Comparison of ENCODE assay signal across 1 cellular context in the genomic region with DNA sequence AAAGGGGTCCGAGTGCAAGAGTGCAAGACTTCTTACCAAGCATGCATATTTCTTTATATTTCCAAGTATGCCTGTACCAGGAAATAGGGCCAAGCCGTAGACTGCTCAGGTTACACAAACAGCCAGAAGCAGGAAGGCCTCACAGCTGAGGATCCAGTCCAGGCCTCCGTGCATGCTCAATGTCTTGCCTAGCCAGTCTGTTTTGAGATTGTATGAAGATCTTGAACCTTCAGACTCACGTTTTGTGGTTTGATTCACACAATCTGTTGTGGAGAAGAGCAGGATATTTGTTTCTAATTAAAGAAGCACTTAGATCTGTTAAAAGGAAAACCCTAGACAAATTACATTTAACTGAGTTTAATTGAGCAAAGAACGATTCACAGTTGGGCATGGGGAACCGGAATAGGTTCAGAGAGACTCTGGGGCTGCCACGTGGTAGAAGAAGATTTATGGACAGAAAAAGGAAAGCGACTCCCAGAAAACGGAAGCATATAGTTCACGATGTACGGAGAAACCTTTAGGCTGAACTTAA.
TF ChIP-seq lines count a peak whose summit lies in the region.

No MANE protein-coding gene starts in this region.

TF ChIP-seq in HepG2, 621 proteins besides CTCF, POLR2A, EP300 and RAD21 (continued from another document and continues in another):
- TF ChIP-seq, protein P1, sequence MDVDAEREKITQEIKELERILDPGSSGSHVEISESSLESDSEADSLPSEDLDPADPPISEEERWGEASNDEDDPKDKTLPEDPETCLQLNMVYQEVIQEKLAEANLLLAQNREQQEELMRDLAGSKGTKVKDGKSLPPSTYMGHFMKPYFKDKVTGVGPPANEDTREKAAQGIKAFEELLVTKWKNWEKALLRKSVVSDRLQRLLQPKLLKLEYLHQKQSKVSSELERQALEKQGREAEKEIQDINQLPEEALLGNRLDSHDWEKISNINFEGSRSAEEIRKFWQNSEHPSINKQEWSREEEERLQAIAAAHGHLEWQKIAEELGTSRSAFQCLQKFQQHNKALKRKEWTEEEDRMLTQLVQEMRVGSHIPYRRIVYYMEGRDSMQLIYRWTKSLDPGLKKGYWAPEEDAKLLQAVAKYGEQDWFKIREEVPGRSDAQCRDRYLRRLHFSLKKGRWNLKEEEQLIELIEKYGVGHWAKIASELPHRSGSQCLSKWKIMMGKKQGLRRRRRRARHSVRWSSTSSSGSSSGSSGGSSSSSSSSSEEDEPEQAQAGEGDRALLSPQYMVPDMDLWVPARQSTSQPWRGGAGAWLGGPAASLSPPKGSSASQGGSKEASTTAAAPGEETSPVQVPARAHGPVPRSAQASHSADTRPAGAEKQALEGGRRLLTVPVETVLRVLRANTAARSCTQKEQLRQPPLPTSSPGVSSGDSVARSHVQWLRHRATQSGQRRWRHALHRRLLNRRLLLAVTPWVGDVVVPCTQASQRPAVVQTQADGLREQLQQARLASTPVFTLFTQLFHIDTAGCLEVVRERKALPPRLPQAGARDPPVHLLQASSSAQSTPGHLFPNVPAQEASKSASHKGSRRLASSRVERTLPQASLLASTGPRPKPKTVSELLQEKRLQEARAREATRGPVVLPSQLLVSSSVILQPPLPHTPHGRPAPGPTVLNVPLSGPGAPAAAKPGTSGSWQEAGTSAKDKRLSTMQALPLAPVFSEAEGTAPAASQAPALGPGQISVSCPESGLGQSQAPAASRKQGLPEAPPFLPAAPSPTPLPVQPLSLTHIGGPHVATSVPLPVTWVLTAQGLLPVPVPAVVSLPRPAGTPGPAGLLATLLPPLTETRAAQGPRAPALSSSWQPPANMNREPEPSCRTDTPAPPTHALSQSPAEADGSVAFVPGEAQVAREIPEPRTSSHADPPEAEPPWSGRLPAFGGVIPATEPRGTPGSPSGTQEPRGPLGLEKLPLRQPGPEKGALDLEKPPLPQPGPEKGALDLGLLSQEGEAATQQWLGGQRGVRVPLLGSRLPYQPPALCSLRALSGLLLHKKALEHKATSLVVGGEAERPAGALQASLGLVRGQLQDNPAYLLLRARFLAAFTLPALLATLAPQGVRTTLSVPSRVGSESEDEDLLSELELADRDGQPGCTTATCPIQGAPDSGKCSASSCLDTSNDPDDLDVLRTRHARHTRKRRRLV (CRISPR knock-in tag; IDR thresholded peaks at IDR 0.05), result 0 out of 2 replicates have a peak, but pooled peaks have one; percentile 63
- TF ChIP-seq, protein P2, sequence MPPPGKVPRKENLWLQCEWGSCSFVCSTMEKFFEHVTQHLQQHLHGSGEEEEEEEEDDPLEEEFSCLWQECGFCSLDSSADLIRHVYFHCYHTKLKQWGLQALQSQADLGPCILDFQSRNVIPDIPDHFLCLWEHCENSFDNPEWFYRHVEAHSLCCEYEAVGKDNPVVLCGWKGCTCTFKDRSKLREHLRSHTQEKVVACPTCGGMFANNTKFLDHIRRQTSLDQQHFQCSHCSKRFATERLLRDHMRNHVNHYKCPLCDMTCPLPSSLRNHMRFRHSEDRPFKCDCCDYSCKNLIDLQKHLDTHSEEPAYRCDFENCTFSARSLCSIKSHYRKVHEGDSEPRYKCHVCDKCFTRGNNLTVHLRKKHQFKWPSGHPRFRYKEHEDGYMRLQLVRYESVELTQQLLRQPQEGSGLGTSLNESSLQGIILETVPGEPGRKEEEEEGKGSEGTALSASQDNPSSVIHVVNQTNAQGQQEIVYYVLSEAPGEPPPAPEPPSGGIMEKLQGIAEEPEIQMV (CRISPR knock-in tag; IDR thresholded peaks at IDR 0.05; ENCODE audit: low read depth), result no peak
- TF ChIP-seq ZFX (CRISPR knock-in tag; IDR thresholded peaks at IDR 0.05; ENCODE audit: low read depth) (peak; percentile 77), HOXA5 (CRISPR knock-in tag; IDR thresholded peaks at IDR 0.05) (no peak), ZNF713 (CRISPR knock-in tag; IDR thresholded peaks at IDR 0.05) (no peak), ZFP1 (CRISPR knock-in tag; IDR thresholded peaks at IDR 0.05) (no peak), ZNF143 (CRISPR knock-in tag; IDR thresholded peaks at IDR 0.05) (no peak), XRCC5 (optimal IDR thresholded peaks at IDR 0.05; ENCODE audit: low read length) (no peak), ZNF598 (CRISPR knock-in tag; IDR thresholded peaks at IDR 0.05; ENCODE audit: borderline replicate concordance) (no peak), CHD4 (IDR thresholded peaks at IDR 0.05; ENCODE audit: borderline replicate concordance, low read length) (no peak), RXRB (CRISPR knock-in tag; IDR thresholded peaks at IDR 0.05; ENCODE audit: borderline replicate concordance) (peak; percentile 4; the same call in 1 of the 2 replicates), FOXJ3 (CRISPR knock-in tag; IDR thresholded peaks at IDR 0.05; ENCODE audit: borderline replicate concordance) (no peak), HOXA9 (CRISPR knock-in tag; IDR thresholded peaks at IDR 0.05; ENCODE audit: borderline replicate concordance) (no peak), ZFP37 (CRISPR knock-in tag; IDR thresholded peaks at IDR 0.05; ENCODE audit: borderline replicate concordance) (no peak), BCL6 (CRISPR knock-in tag; IDR thresholded peaks at IDR 0.05) (peak; percentile 28; the same call in 1 of the 2 replicates), HCFC1 (IDR thresholded peaks at IDR 0.05; ENCODE audit: low read depth, low read length) (no peak), TCF7 (IDR thresholded peaks at IDR 0.05; ENCODE audit: low read depth) (no peak), ZNF207 (IDR thresholded peaks at IDR 0.05; ENCODE audit: borderline replicate concordance) (no peak), ZNF18 (CRISPR knock-in tag; IDR thresholded peaks at IDR 0.05; ENCODE audit: insufficient replicate concordance) (no peak), PRPF4 (IDR thresholded peaks at IDR 0.05; ENCODE audit: low read depth, low read length, poor library complexity, severe bottlenecking) (no peak), ZZZ3 (CRISPR knock-in tag; IDR thresholded peaks at IDR 0.05; ENCODE audit: borderline replicate concordance) (no peak), MNT (IDR thresholded peaks at IDR 0.05) (no peak), SKI (IDR thresholded peaks at IDR 0.05; ENCODE audit: partially characterized antibody) (no peak), TEAD3 (CRISPR knock-in tag; optimal IDR thresholded peaks at IDR 0.05; ENCODE audit: borderline replicate concordance) (no peak), DBP (CRISPR knock-in tag; IDR thresholded peaks at IDR 0.05; ENCODE audit: not compliant biosample characterization) (no peak), MIER2 (CRISPR knock-in tag; IDR thresholded peaks at IDR 0.05) (no peak), MED13 (CRISPR knock-in tag; IDR thresholded peaks at IDR 0.05) (no peak), SP5 (CRISPR knock-in tag; IDR thresholded peaks at IDR 0.05; ENCODE audit: borderline replicate concordance, low read depth) (no peak), ZNF232 (CRISPR knock-in tag; IDR thresholded peaks at IDR 0.05; ENCODE audit: borderline replicate concordance) (no peak), NFE2 (CRISPR knock-in tag; IDR thresholded peaks at IDR 0.05) (no peak), REL (CRISPR knock-in tag; conservative IDR thresholded peaks at IDR 0.05) (no peak), HOXD1 (CRISPR knock-in tag; IDR thresholded peaks at IDR 0.05) (no peak)
- TF ChIP-seq, protein P3, sequence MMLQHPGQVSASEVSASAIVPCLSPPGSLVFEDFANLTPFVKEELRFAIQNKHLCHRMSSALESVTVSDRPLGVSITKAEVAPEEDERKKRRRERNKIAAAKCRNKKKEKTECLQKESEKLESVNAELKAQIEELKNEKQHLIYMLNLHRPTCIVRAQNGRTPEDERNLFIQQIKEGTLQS (CRISPR knock-in tag; IDR thresholded peaks at IDR 0.05), result no peak
- TF ChIP-seq, protein P4, sequence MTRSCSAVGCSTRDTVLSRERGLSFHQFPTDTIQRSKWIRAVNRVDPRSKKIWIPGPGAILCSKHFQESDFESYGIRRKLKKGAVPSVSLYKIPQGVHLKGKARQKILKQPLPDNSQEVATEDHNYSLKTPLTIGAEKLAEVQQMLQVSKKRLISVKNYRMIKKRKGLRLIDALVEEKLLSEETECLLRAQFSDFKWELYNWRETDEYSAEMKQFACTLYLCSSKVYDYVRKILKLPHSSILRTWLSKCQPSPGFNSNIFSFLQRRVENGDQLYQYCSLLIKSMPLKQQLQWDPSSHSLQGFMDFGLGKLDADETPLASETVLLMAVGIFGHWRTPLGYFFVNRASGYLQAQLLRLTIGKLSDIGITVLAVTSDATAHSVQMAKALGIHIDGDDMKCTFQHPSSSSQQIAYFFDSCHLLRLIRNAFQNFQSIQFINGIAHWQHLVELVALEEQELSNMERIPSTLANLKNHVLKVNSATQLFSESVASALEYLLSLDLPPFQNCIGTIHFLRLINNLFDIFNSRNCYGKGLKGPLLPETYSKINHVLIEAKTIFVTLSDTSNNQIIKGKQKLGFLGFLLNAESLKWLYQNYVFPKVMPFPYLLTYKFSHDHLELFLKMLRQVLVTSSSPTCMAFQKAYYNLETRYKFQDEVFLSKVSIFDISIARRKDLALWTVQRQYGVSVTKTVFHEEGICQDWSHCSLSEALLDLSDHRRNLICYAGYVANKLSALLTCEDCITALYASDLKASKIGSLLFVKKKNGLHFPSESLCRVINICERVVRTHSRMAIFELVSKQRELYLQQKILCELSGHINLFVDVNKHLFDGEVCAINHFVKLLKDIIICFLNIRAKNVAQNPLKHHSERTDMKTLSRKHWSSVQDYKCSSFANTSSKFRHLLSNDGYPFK (CRISPR knock-in tag; IDR thresholded peaks at IDR 0.05; ENCODE audit: borderline replicate concordance), result no peak
- TF ChIP-seq, protein P5, sequence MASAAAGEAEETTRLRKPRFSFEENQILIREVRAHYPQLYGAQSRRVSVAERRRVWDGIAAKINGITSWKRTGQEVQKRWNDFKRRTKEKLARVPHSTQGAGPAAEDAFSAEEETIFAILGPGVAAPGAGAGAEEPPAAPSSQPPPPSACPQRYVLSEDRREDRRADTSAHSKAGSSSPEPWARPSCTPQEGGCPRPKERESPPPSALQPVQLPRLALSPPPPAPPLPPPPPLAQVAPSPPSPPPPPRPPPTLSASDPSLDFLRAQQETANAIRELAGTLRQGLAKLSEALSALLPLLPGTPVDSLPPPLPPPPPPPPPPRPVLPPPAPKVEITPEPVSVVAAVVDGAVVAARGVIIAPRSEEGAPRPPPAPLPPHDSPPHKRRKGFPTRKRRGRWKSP (CRISPR knock-in tag; IDR thresholded peaks at IDR 0.05), result 0 out of 2 replicates have a peak, but pooled peaks have one; percentile 63
- TF ChIP-seq, protein P6, sequence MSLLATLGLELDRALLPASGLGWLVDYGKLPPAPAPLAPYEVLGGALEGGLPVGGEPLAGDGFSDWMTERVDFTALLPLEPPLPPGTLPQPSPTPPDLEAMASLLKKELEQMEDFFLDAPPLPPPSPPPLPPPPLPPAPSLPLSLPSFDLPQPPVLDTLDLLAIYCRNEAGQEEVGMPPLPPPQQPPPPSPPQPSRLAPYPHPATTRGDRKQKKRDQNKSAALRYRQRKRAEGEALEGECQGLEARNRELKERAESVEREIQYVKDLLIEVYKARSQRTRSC (CRISPR knock-in tag; IDR thresholded peaks at IDR 0.05; ENCODE audit: low read depth), result no peak
- TF ChIP-seq, protein P7, sequence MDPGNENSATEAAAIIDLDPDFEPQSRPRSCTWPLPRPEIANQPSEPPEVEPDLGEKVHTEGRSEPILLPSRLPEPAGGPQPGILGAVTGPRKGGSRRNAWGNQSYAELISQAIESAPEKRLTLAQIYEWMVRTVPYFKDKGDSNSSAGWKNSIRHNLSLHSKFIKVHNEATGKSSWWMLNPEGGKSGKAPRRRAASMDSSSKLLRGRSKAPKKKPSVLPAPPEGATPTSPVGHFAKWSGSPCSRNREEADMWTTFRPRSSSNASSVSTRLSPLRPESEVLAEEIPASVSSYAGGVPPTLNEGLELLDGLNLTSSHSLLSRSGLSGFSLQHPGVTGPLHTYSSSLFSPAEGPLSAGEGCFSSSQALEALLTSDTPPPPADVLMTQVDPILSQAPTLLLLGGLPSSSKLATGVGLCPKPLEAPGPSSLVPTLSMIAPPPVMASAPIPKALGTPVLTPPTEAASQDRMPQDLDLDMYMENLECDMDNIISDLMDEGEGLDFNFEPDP (CRISPR knock-in tag; conservative IDR thresholded peaks at IDR 0.05), result no peak
